In genomic region chr9:7799234-7799933, GRCh38 we compare ENCODE assay signal across 8 cellular contexts. TPM values are rescaled to one million over a fixed set of nuclear protein-coding genes. Genes with fewer than 3 reads are reported as not detected.
A peak's percentile ranks its signal among the peaks of the same experiment; 100 is the strongest.
DNase-seq lines count a peak whose midpoint lies in the region; ATAC-seq, FAIRE-seq and TF ChIP-seq lines count a peak whose summit lies in the region.

Gene DMAC1, minus strand, starts transcription at chr9:7799778. Its CDS starts 44 bp downstream, at chr9:7799734.

- peaks cover 12% of the 10 kb centered on the region for H3K4me1 ChIP-seq in ACC112 (ENCODE audit: control insufficient read depth, insufficient read depth, low read length, unreplicated experiment)
- peaks cover 9% of the 10 kb centered on the region for H3K4me1 ChIP-seq in keratinocyte (ENCODE audit: control insufficient read depth, extremely low read depth, insufficient read depth, low read length)

- peak within 1 kb of the TSS; percentile 83 for H3K9ac ChIP-seq in keratinocyte (ENCODE audit: control insufficient read depth, extremely low read depth, insufficient read depth, low read length)

- H3K4me3 ChIP-seq in ACC112 (ENCODE audit: low read depth, low read length) (peak within 1 kb of the TSS; percentile 93), keratinocyte (ENCODE audit: control insufficient read depth in 2 of 3, extremely low read depth in 1 of 3, insufficient read depth in 2 of 3, low read depth in 1 of 3, low read length in 3 of 3) (peak within 1 kb of the TSS; percentile 89 to 98 (median 90))

- no peaks in the 10 kb centered on the region for H3K9me3 ChIP-seq in keratinocyte (ENCODE audit: control insufficient read depth, low read depth, low read length)

- ATAC-seq in GM18858 (IDR thresholded peaks at IDR 0.05; ENCODE audit: unreplicated experiment) (peak; percentile 83), HG03097 (IDR thresholded peaks at IDR 0.05; ENCODE audit: low FRiP score, unreplicated experiment) (peak; percentile 91)
- peak; percentile 93 for ATAC-seq in central memory CD8-positive, alpha-beta T cell (replicated peaks; ENCODE audit: extremely low read depth, poor library complexity, severe bottlenecking)

- H3K36me3 ChIP-seq in ACC112 (ENCODE audit: insufficient read depth, low read length) (peaks cover 16% of the 10 kb centered on the region), keratinocyte (ENCODE audit: control insufficient read depth in 2 of 2, extremely low read depth in 1 of 2, insufficient read depth in 2 of 2, low read length in 2 of 2) (peaks cover 0 to 4% of the 10 kb centered on the region in 2 experiments)

- H3K27me3 ChIP-seq in ACC112 (ENCODE audit: insufficient read depth, low read length), result no peaks in the 10 kb centered on the region
- H3K27me3 ChIP-seq in keratinocyte (ENCODE audit: control insufficient read depth, extremely low read depth, insufficient read depth, low read length), result no peaks in the 10 kb centered on the region

- no peak for TF ChIP-seq CTCF in keratinocyte (optimal IDR thresholded peaks at IDR 0.05 in 1 of 3, IDR thresholded peaks at IDR 0.05 in 1 of 3, conservative IDR thresholded peaks at IDR 0.05 in 1 of 3; ENCODE audit: extremely low read depth in 1 of 3, insufficient read depth in 2 of 3, low read length in 3 of 3)

- peaks cover 10% of the 10 kb centered on the region for H3K4me1 Mint-ChIP-seq in central memory CD8-positive, alpha-beta T cell

- H3K27me3 Mint-ChIP-seq in central memory CD8-positive, alpha-beta T cell, result no peaks in the 10 kb centered on the region

- FAIRE-seq in keratinocyte (lab: Jason Lieb, UNC), result peak; percentile 85

- peaks cover 17% of the 10 kb centered on the region for H3K36me3 Mint-ChIP-seq in central memory CD8-positive, alpha-beta T cell (ENCODE audit: insufficient read depth)

- dilution Hi-C loops in keratinocyte (cut with MboI; ENCODE audit: extremely low pct_ligation_motif_present, low sequenced_read_pairs), result no loop called here

- no peaks in the 10 kb centered on the region for H4K20me1 ChIP-seq in keratinocyte (ENCODE audit: control insufficient read depth, extremely low read depth, insufficient read depth, low read length)

- H3K27ac Mint-ChIP-seq in central memory CD8-positive, alpha-beta T cell (ENCODE audit: low read depth), result peak within 1 kb of the TSS; percentile 85

- DNase-seq in NCI-H2196 (lab: John Stamatoyannopoulos, UW; ENCODE audit: unreplicated experiment) (peak; percentile 94), keratinocyte (ENCODE audit: low read depth, low spot score) (peak; percentile 41)
- DNase-seq in activated CD4-positive, CD25-positive, alpha-beta regulatory T cell treated with anti-CD3 and anti-CD28 coated beads, Interleukin-2, amount 50 U/mL, for 16 hours (ENCODE audit: low read depth, low spot score), result peak; percentile 60
- peak; percentile 46 to 50 for DNase-seq in central memory CD8-positive, alpha-beta T cell (ENCODE audit: low spot score in 2 of 2)
- DNase-seq in stimulated activated CD4-positive, alpha-beta T cell treated with anti-CD3 and anti-CD28 coated beads, Interleukin-15, amount 100 ng/mL, for 1 hour (ENCODE audit: low read depth in 1 of 2, low spot score in 1 of 2), result peak; percentile 45 to 57

- H3K79me2 ChIP-seq in ACC112 (ENCODE audit: control insufficient read depth, insufficient read depth, low read length, unreplicated experiment), result peaks cover 17% of the 10 kb centered on the region
- peaks cover 14% of the 10 kb centered on the region for H3K79me2 ChIP-seq in keratinocyte (ENCODE audit: control insufficient read depth, insufficient read depth, low read length)

- H3K9me1 ChIP-seq in keratinocyte (ENCODE audit: control insufficient read depth, extremely low read depth, insufficient read depth, low read length), result peaks cover 3% of the 10 kb centered on the region

- H3K4me2 ChIP-seq in keratinocyte (ENCODE audit: control insufficient read depth, extremely low read depth, insufficient read depth, low read depth, low read length), result peak within 1 kb of the TSS; percentile 98

- H2AFZ ChIP-seq in ACC112 (ENCODE audit: low read length, unreplicated experiment) (peak within 1 kb of the TSS; percentile 94), keratinocyte (ENCODE audit: control insufficient read depth, low read length) (peak within 1 kb of the TSS; percentile 95)

- H3K9me3 Mint-ChIP-seq in central memory CD8-positive, alpha-beta T cell, result no peaks in the 10 kb centered on the region

- H3K4me3 Mint-ChIP-seq in central memory CD8-positive, alpha-beta T cell, result peak within 1 kb of the TSS; percentile 87

- peak within 1 kb of the TSS; percentile 36; the same call in 1 of the 2 replicates for H3K27ac ChIP-seq in ACC112 (ENCODE audit: low read depth, low read length)
- H3K27ac ChIP-seq in keratinocyte (ENCODE audit: control insufficient read depth, insufficient read depth, low read length), result peak within 1 kb of the TSS; percentile 77

RNA-seq across cellular contexts. Expression of gene DMAC1, which starts in this region (rescaled TPM):
- 22.0 to 71.4 TPM (median 70.4 TPM) in 3 replicates for polyA plus RNA-seq in keratinocyte
- 326 TPM for polyA plus RNA-seq in keratinocyte (2011; ENCODE audit: low read depth)
- polyA plus RNA-seq in keratinocyte (2011; cell fraction: cytosol; rRNA removed), result 34.2 and 48.8 TPM in 2 replicates
- polyA plus RNA-seq in keratinocyte (2011; cell fraction: nucleus; rRNA removed), result 17.9 and 25.3 TPM in 2 replicates
- 58.9 and 69.9 TPM in 2 replicates for polyA plus RNA-seq in keratinocyte (2012; ENCODE audit: low replicate concordance)
- 10.6 to 14.0 TPM (median 11.2 TPM) in 3 replicates for polyA minus RNA-seq in keratinocyte
- 18.8 TPM for polyA minus RNA-seq in keratinocyte (2011; cell fraction: cytosol; rRNA and poly(A)+ RNA removed)
- polyA minus RNA-seq in keratinocyte (2011; cell fraction: nucleus; rRNA and poly(A)+ RNA removed), result 3.1 and 3.6 TPM in 2 replicates

Comparison
In these comparisons a context has a peak if more than half of its experiments do, and no peak if none do; other contexts are left out.
1. Peak in every context shown above with its lines: DNase-seq, ATAC-seq, H3K4me3 ChIP-seq and H3K27ac ChIP-seq.
2. DNase-seq: peak in every context shown above with its lines; median percentile 94 in NCI-H2196; 60 in activated CD4-positive, CD25-positive, alpha-beta regulatory T cell treated with anti-CD3 and anti-CD28 coated beads, Interleukin-2, amount 50 U/mL, for 16 hours; 51 in stimulated activated CD4-positive, alpha-beta T cell treated with anti-CD3 and anti-CD28 coated beads, Interleukin-15, amount 100 ng/mL, for 1 hour; 48 in central memory CD8-positive, alpha-beta T cell; 41 in keratinocyte.